8 cellular contexts compared by ENCODE assay signal in genomic region chr16:25066747-25067631, GRCh38. TPM values are rescaled to one million over a fixed set of nuclear protein-coding genes. Genes with fewer than 3 reads are reported as not detected.
A peak's percentile ranks its signal among the peaks of the same experiment; 100 is the strongest.
DNase-seq lines count a peak whose midpoint lies in the region; ATAC-seq, FAIRE-seq and TF ChIP-seq lines count a peak whose summit lies in the region.

No MANE protein-coding gene starts in this region.

- H3K9me3 ChIP-seq in BE2C = no peaks in the 10 kb centered on the region
- no peaks in the 10 kb centered on the region for H3K9me3 ChIP-seq in endodermal cell (ENCODE audit: control insufficient read depth, low read length)

- H3K36me3 Mint-ChIP-seq in endodermal cell (ENCODE audit: low read depth) = no peaks in the 10 kb centered on the region

- H3K4me3 Mint-ChIP-seq in endodermal cell = peak overlapping the region; percentile 79

- WGBS in endodermal cell (ENCODE audit: insufficient coverage in 1 of 2, insufficient read length in 1 of 2), 2 experiments = 10 to 21% methylated on average over 16 to 63 of the region's 63 CpGs

- peak overlapping the region; percentile 53 for H3K9ac ChIP-seq in endodermal cell (ENCODE audit: extremely low read depth, low read length, poor library complexity, severe bottlenecking)

- H3K4me1 Mint-ChIP-seq in endodermal cell = peaks cover 6% of the 10 kb centered on the region

- H3K27me3 Mint-ChIP-seq in endodermal cell (ENCODE audit: insufficient read depth) = peaks cover 25% of the 10 kb centered on the region

- TF ChIP-seq CTCF in BE2C (IDR thresholded peaks at IDR 0.05; ENCODE audit: low read depth, low read length) (no peak), endodermal cell (conservative IDR thresholded peaks at IDR 0.05) (no peak)

- H3K9me3 Mint-ChIP-seq in endodermal cell = no peaks in the 10 kb centered on the region

- DNase-seq in BE2C = peak; percentile 87
- peak; percentile 95 for DNase-seq in GM19239 (ENCODE audit: insufficient read length, low spot score)
- DNase-seq in NOMO-1 treated with DMSO at 0.1 percent for 48 hours (lab: John Stamatoyannopoulos, UW; ENCODE audit: unreplicated experiment) = peak; percentile 78
- peak; percentile 47 for DNase-seq in activated CD8-positive, alpha-beta memory T cell treated with anti-CD3 and anti-CD28 coated beads, Interleukin-2, amount 50 U/mL, for 24 hours (ENCODE audit: extremely low read depth)
- DNase-seq in endodermal cell = peak; percentile 95
- peak; percentile 94 for DNase-seq in mesenteric fat pad (ENCODE audit: low spot score)
- peak; percentile 71 for DNase-seq in stimulated activated CD8-positive, alpha-beta memory T cell treated with anti-CD3 and anti-CD28 coated beads, Interleukin-15, amount 100 ng/mL, for 1 hour (ENCODE audit: low read depth)

- H3K27me3 ChIP-seq in BE2C (peaks cover 22% of the 10 kb centered on the region), endodermal cell (ENCODE audit: control insufficient read depth, insufficient read depth, low read length, poor library complexity, severe bottlenecking) (peaks cover 6% of the 10 kb centered on the region)

- peak; percentile 78 for ATAC-seq in HG03442 (IDR thresholded peaks at IDR 0.05; ENCODE audit: unreplicated experiment)

- peak overlapping the region; percentile 90 for H3K27ac Mint-ChIP-seq in endodermal cell

- H3K4me1 ChIP-seq in BE2C (no peaks in the 10 kb centered on the region), endodermal cell (ENCODE audit: control insufficient read depth, insufficient read depth, low read length) (no peaks in the 10 kb centered on the region)

- FAIRE-seq in GM19239 (lab: Jason Lieb, UNC) = peak; percentile 68

- H3K4me3 ChIP-seq in BE2C (ENCODE audit: low read depth, low read length) (peak overlapping the region; percentile 77), endodermal cell (ENCODE audit: low read length) (peak overlapping the region; percentile 83)

- H3K27ac ChIP-seq in endodermal cell (ENCODE audit: low read depth, low read length) = no peak overlapping the region

- H3K36me3 ChIP-seq in BE2C = no peaks in the 10 kb centered on the region
- no peaks in the 10 kb centered on the region for H3K36me3 ChIP-seq in endodermal cell (ENCODE audit: control insufficient read depth, insufficient read depth, low read length)

RNA-seq across cellular contexts. Expression of gene LCMT1, which starts 44.6 kb away (rescaled TPM):
- polyA plus RNA-seq in BE2C (2012; ENCODE audit: insufficient read depth, insufficient read length, low read depth) = 73.7 TPM
- total RNA-seq in endodermal cell (10 to 100 TPM; 66.9 to 68.6 TPM), mesenteric fat pad (27.7 TPM)
- 56.3 TPM for polyA plus RNA-seq in endodermal cell (2013, experiment 1 of 2)
- 54.9 TPM for polyA plus RNA-seq in endodermal cell (2013, experiment 2 of 2)

RNA-seq across cellular contexts. Expression of gene ARHGAP17, which starts 51.8 kb away (rescaled TPM):
- 54.6 TPM for polyA plus RNA-seq in BE2C (2012; ENCODE audit: insufficient read depth, insufficient read length, low read depth)
- total RNA-seq in endodermal cell (100 to 1,000 TPM in 1 of 2 donors, 10 to 100 TPM in 1; 95.0 to 106 TPM), mesenteric fat pad (96.0 TPM)
- 59.0 TPM for polyA plus RNA-seq in endodermal cell (2013, experiment 1 of 2)
- 53.9 TPM for polyA plus RNA-seq in endodermal cell (2013, experiment 2 of 2)
